ENCODE assay signal across 17 cellular contexts in the genomic region with DNA sequence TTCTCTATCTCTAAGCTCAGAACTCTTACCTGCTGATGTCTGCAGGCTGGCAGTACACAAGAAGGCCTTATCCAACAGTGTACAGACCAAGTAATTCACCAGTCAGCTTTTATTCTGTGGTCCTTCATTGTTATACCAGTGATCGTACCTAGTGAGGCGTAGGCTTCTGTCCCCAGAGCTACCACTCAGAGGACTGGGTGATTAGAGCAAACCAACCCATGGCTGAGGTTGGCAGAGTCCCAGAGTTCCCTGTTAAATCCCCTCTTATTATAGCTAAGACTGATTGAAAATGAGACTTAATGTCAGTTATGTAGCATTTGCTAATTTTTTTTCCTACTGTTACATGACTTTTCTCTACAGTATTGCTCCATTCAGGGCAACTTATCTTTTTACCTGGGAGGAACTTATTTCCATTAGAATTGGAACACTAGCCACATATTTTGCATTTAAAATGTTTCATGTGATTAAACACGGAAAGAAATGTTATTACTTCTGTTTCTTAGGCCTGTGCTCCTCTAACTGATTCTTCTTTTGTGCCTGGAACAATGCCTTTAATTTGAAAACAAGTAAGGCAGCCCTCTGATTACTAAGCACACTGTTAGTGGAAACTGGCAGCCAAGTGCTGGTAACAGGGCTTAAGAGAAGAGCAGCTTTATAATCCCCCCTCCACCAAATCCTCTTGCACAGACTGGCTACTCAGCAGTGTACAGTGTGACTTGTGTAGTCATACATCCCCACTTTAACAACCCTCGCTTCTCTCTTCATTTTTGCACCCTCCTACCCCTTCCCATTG.
DNase-seq lines count a peak whose midpoint lies in the region; ATAC-seq, FAIRE-seq and TF ChIP-seq lines count a peak whose summit lies in the region.
"Had no signal": no experiment of that assay in that cellular context is flagged by ENCODE, and none has a peak within 500 bp of the region (broad histone marks: within the 10 kb centered on the region; RNA-seq: fewer than 3 reads in every experiment).

No MANE protein-coding gene starts in this region.

- POLR2A ChIA-PET in SK-N-SH (lab: Yijun Ruan, JAX) (no interaction called here), OCI-LY7 (lab: Charles Lee) (interaction anchor here (0.6 to 4.7 kb wide), 5 partner anchors 8 to 64 kb away, joined by 3 to 29 read pairs (median 4); no protein-coding TSS in a partner anchor), H1 (lab: Charles Lee; ENCODE audit: partially characterized antibody) (interaction anchor here (1.0 to 1.4 kb wide), 3 partner anchors 17 to 24 kb away, joined by 3 to 4 read pairs (median 3); no protein-coding TSS in a partner anchor)

- intact Hi-C loops in OCI-LY7 (cut with micrococcal nuclease; ENCODE audit: unreplicated experiment) (no loop called here), prostate gland (cut with DNase I) (no loop called here)

- no peak overlapping the region for H2BK5ac ChIP-seq in H1 (ENCODE audit: low read depth, low read length)

- TF ChIP-seq RAD21 in SK-N-SH (IDR thresholded peaks at IDR 0.05; ENCODE audit: low read length), result no peak
- TF ChIP-seq RAD21 in H1 (IDR thresholded peaks at IDR 0.05 in 1 of 2, conservative IDR thresholded peaks at IDR 0.05 in 1 of 2; ENCODE audit: low read depth in 2 of 2, low read length in 2 of 2), result no peak

- ATAC-seq in SK-N-SH treated with all-trans-retinoic acid at 6 μM for 48 hours, result no peak
- no peak for ATAC-seq in HG02973 (IDR thresholded peaks at IDR 0.05; ENCODE audit: unreplicated experiment)
- ATAC-seq: CD8-positive, alpha-beta T cell; psoas muscle had no signal

- H3K56ac ChIP-seq in H1 (replicated peaks; ENCODE audit: insufficient read length, low read depth, low read length), result no peak overlapping the region

- no peaks in the 10 kb centered on the region for H3K23me2 ChIP-seq in H1 (ENCODE audit: low read depth, low read length)

- H3K4me1 ChIP-seq in SK-N-SH (ENCODE audit: control insufficient read depth in 1 of 2, insufficient read depth in 2 of 2, low read depth in 1 of 2, low read length in 1 of 2), result peaks cover 21 to 42% of the 10 kb centered on the region in 2 experiments
- peaks cover 51% of the 10 kb centered on the region for H3K4me1 ChIP-seq in OCI-LY7 (ENCODE audit: insufficient read depth, low read length, poor library complexity, severe bottlenecking)
- H3K4me1 ChIP-seq in H1 (replicated peaks in 1 of 4; ENCODE audit: control insufficient read depth in 3 of 4, insufficient read depth in 4 of 4, low read length in 3 of 4), result peaks cover 16 to 34% (median 28%) of the 10 kb centered on the region in 4 experiments
- peaks cover 3% of the 10 kb centered on the region for H3K4me1 ChIP-seq in prostate gland (replicated peaks)
- H3K4me1 ChIP-seq: psoas muscle had no signal

- H3K36me3 ChIP-seq in SK-N-SH (replicated peaks in 1 of 2; ENCODE audit: control insufficient read depth in 1 of 2, insufficient read depth in 2 of 2, low read length in 1 of 2) (peaks cover 4 to 5% of the 10 kb centered on the region in 2 experiments), OCI-LY7 (ENCODE audit: insufficient read depth, low read length) (peaks cover 35% of the 10 kb centered on the region), H1 (ENCODE audit: control insufficient read depth in 2 of 4, insufficient read depth in 4 of 4, low read length in 3 of 4) (no peaks in the 10 kb centered on the region; a peak in 2 of 8 replicates), prostate gland (no peaks in the 10 kb centered on the region)
- H3K36me3 ChIP-seq: Peyer's patch had no signal

- no peak overlapping the region for H3K4ac ChIP-seq in H1 (replicated peaks; ENCODE audit: insufficient read length, low read depth, low read length)

- H2BK120ac ChIP-seq in H1 (replicated peaks; ENCODE audit: low read depth, low read length), result no peak overlapping the region

- H2BK15ac ChIP-seq in H1 (ENCODE audit: low read length), result no peak overlapping the region

- no peaks in the 10 kb centered on the region; the same call in 1 of the 2 replicates for H3K79me1 ChIP-seq in H1 (ENCODE audit: low read depth, low read length)

- WGBS in SK-N-SH (ENCODE audit: low lambda C conversion rate), result 99% methylated on average over 4 of the region's 4 CpGs
- WGBS in H1 (ENCODE audit: extremely low coverage in 1 of 2, insufficient coverage in 1 of 2, insufficient read length in 1 of 2, insufficient replicate concordance in 2 of 2, low coverage in 1 of 2, low lambda C conversion rate in 2 of 2, missing lambda C conversion rate in 1 of 2), 2 experiments, result 58% methylated on average over 4 of the region's 4 CpGs; no CpG with 5 or more reads in 1 of the 2 experiments
- WGBS in prostate gland, result 83% methylated on average over 4 of the region's 4 CpGs

- FAIRE-seq in H1 (lab: Jason Lieb, UNC), result no peak

- H3K4me3 ChIP-seq in SK-N-SH (ENCODE audit: low read depth in 2 of 2, low read length in 1 of 2) (no peak overlapping the region), OCI-LY7 (ENCODE audit: low read depth, low read length, poor library complexity, severe bottlenecking) (no peak overlapping the region), H1 (ENCODE audit: extremely low read depth in 1 of 4, insufficient read depth in 2 of 4, low read depth in 3 of 4, low read length in 4 of 4) (peak overlapping the region in 1 of 4 experiments; percentile 6; a peak in 1 of 8 replicates), prostate gland (no peak overlapping the region)
- H3K4me3 ChIP-seq: Peyer's patch, psoas muscle, thoracic aorta had no signal

- H3K4me2 ChIP-seq in SK-N-SH (peak overlapping the region; percentile 17; the same call in 1 of the 2 replicates), OCI-LY7 (ENCODE audit: low read length) (peak overlapping the region; percentile 8; the same call in 1 of the 2 replicates), H1 (ENCODE audit: insufficient read depth in 1 of 2, low read depth in 2 of 2, low read length in 2 of 2) (peak overlapping the region; percentile 36 to 48; a peak in 3 of 4 replicates)

- H3K23ac ChIP-seq in H1 (ENCODE audit: insufficient read length), result no peak overlapping the region

- H3K9me2 ChIP-seq in SK-N-SH (no peaks in the 10 kb centered on the region), OCI-LY7 (ENCODE audit: insufficient read depth, low read length) (no peaks in the 10 kb centered on the region)

- H3K27me3 ChIP-seq in SK-N-SH (ENCODE audit: insufficient read depth) (no peaks in the 10 kb centered on the region), H1 (replicated peaks in 1 of 4; ENCODE audit: control insufficient read depth in 3 of 4, extremely low read depth in 1 of 4, insufficient read depth in 3 of 4, low read length in 3 of 4) (no peaks in the 10 kb centered on the region), prostate gland (replicated peaks; ENCODE audit: insufficient read depth) (no peaks in the 10 kb centered on the region)
- H3K27me3 ChIP-seq: Peyer's patch had no signal

- H4K20me1 ChIP-seq in SK-N-SH (ENCODE audit: insufficient read depth) (peaks cover 52% of the 10 kb centered on the region), OCI-LY7 (ENCODE audit: insufficient read depth, low read length) (peaks cover 19% of the 10 kb centered on the region; the same call in 1 of the 2 replicates), H1 (replicated peaks in 1 of 2; ENCODE audit: control insufficient read depth in 1 of 2, insufficient read depth in 2 of 2, low read length in 2 of 2) (peaks cover 3 to 4% of the 10 kb centered on the region in 2 experiments)

- peak overlapping the region in 1 of 2 experiments; percentile 52; a peak in 2 of 4 replicates for H3K27ac ChIP-seq in SK-N-SH (ENCODE audit: low read depth in 2 of 2, low read length in 1 of 2)
- no peak overlapping the region for H3K27ac ChIP-seq in OCI-LY7 (ENCODE audit: low read depth, low read length, poor library complexity, severe bottlenecking)
- no peak overlapping the region for H3K27ac ChIP-seq in H1 (ENCODE audit: low read depth, low read length)
- no peak overlapping the region for H3K27ac ChIP-seq in prostate gland
- H3K27ac ChIP-seq: Peyer's patch, psoas muscle, thoracic aorta had no signal

- H4K5ac ChIP-seq in H1 (ENCODE audit: insufficient read length, low read depth, low read length), result no peak overlapping the region

- TF ChIP-seq POLR2A in H1 (IDR thresholded peaks at IDR 0.05; ENCODE audit: control extremely low read depth in 1 of 2, low read depth in 2 of 2, low read length in 2 of 2), result no peak
- no peak for TF ChIP-seq POLR2A in prostate gland (IDR thresholded peaks at IDR 0.05)

- CTCF ChIA-PET in SK-N-SH (lab: Yijun Ruan, JAX) (interaction anchor here (0.8 to 1.8 kb wide), 5 partner anchors 10 to 306 kb away, joined by 3 to 7 read pairs (median 5); no protein-coding TSS in a partner anchor), OCI-LY7 (lab: Charles Lee; ENCODE audit: unreplicated experiment) (no interaction called here), H1 (lab: Charles Lee; ENCODE audit: partially characterized antibody) (interaction anchor here (1.0 to 1.5 kb wide), 3 partner anchors 54 to 276 kb away, joined by 3 to 8 read pairs (median 4); no protein-coding TSS in a partner anchor)

- no peak overlapping the region for H3K14ac ChIP-seq in H1 (ENCODE audit: insufficient read length)

- H3K79me2 ChIP-seq in SK-N-SH (ENCODE audit: insufficient read depth) (peaks cover 53% of the 10 kb centered on the region; the same call in 1 of the 2 replicates), OCI-LY7 (ENCODE audit: insufficient read depth, low read depth, low read length) (no peaks in the 10 kb centered on the region), H1 (ENCODE audit: control insufficient read depth in 1 of 2, insufficient read depth in 2 of 2, low read length in 2 of 2) (peaks cover 0 to 28% of the 10 kb centered on the region in 2 experiments; a peak in 1 of 4 replicates)

- no peak overlapping the region; the same call in 1 of the 2 replicates for H2AK5ac ChIP-seq in H1 (ENCODE audit: low read depth, low read length)

- TF ChIP-seq CTCF in SK-N-SH (IDR thresholded peaks at IDR 0.05) (no peak), OCI-LY7 (conservative IDR thresholded peaks at IDR 0.05; ENCODE audit: low read length) (no peak), H1 (IDR thresholded peaks at IDR 0.05; ENCODE audit: control extremely low read depth in 1 of 3, insufficient read depth in 1 of 3, low read depth in 1 of 3, low read length in 3 of 3) (no peak), prostate gland (IDR thresholded peaks at IDR 0.05) (no peak)

- DNase-seq in SK-N-SH (no peak), OCI-LY7 (ENCODE audit: low spot score) (no peak), H1 (ENCODE audit: low read depth in 1 of 2, low spot score in 2 of 2) (no peak), pons (ENCODE audit: low spot score) (peak; percentile 27), prostate gland (ENCODE audit: low spot score) (no peak), cerebellar nuclear complex (lab: John Stamatoyannopoulos, UW) (no peak)
- DNase-seq: activated CD4-positive, CD25-positive, alpha-beta regulatory T cell; activated naive CD8-positive, alpha-beta T cell treated with anti-CD3 and anti-CD28 coated beads, Interleukin-2, amount 10 ng/mL, durations not matched to agents 7 days and 5 days; CD8-positive, alpha-beta T cell; glutamatergic neuron; NCI-H1417 treated with DMSO at 0.1 percent for 48 hours; NCI-H446; Peyer's patch; psoas muscle had no signal

- H2BK20ac ChIP-seq in H1 (ENCODE audit: low read length), result no peak overlapping the region

- H2AFZ ChIP-seq in SK-N-SH (ENCODE audit: low read depth) (no peak overlapping the region), OCI-LY7 (ENCODE audit: low read length) (no peak overlapping the region), H1 (ENCODE audit: low read length) (no peak overlapping the region)

- H4K91ac ChIP-seq in H1 (replicated peaks; ENCODE audit: insufficient read length, low read length), result no peak overlapping the region

- H3K9ac ChIP-seq in SK-N-SH (0 out of 2 replicates have a peak overlapping the region, but pooled peaks have one; percentile 1), H1 (replicated peaks in 1 of 4; ENCODE audit: extremely low read depth in 1 of 4, low read depth in 3 of 4, low read length in 3 of 4) (no peak overlapping the region)

- TF ChIP-seq EP300 in SK-N-SH (IDR thresholded peaks at IDR 0.05; ENCODE audit: borderline replicate concordance in 1 of 2, low read depth in 1 of 2, low read length in 1 of 2) (no peak), H1 (IDR thresholded peaks at IDR 0.05; ENCODE audit: borderline replicate concordance in 1 of 2, low read depth in 2 of 2, low read length in 2 of 2) (no peak)

- no peak overlapping the region for H2BK12ac ChIP-seq in H1 (ENCODE audit: low read depth, low read length)

- H4K8ac ChIP-seq in H1 (ENCODE audit: extremely low read depth, insufficient read depth, low read length), result no peak overlapping the region

- H3F3A ChIP-seq in SK-N-SH (replicated peaks; ENCODE audit: insufficient read depth), result peaks cover 18% of the 10 kb centered on the region

- BruUV-seq in OCI-LY7 (replicated peaks; lab: Mats Ljungman, UMichigan), result no TSS peak

- H3K9me3 ChIP-seq in SK-N-SH (no peaks in the 10 kb centered on the region), OCI-LY7 (ENCODE audit: low read length) (no peaks in the 10 kb centered on the region), H1 (ENCODE audit: insufficient read depth in 2 of 2, low read depth in 1 of 2, low read length in 1 of 2) (no peaks in the 10 kb centered on the region), prostate gland (no peaks in the 10 kb centered on the region)
- H3K9me3 ChIP-seq: Peyer's patch, psoas muscle, thoracic aorta had no signal

- no peak overlapping the region for H3K18ac ChIP-seq in H1 (ENCODE audit: extremely low read depth, low read length)

Comparison
In these comparisons a context has a peak if more than half of its experiments do, and no peak if none do; other contexts are left out.
1. Of the 17 proteins assayed by ChIP-seq in both H1 and SK-N-SH: peak only in H1: none; only in SK-N-SH: TEAD4; in both: none; in neither: 16.